Comparison of ENCODE assay signal across 1 cellular context in the genomic region with DNA sequence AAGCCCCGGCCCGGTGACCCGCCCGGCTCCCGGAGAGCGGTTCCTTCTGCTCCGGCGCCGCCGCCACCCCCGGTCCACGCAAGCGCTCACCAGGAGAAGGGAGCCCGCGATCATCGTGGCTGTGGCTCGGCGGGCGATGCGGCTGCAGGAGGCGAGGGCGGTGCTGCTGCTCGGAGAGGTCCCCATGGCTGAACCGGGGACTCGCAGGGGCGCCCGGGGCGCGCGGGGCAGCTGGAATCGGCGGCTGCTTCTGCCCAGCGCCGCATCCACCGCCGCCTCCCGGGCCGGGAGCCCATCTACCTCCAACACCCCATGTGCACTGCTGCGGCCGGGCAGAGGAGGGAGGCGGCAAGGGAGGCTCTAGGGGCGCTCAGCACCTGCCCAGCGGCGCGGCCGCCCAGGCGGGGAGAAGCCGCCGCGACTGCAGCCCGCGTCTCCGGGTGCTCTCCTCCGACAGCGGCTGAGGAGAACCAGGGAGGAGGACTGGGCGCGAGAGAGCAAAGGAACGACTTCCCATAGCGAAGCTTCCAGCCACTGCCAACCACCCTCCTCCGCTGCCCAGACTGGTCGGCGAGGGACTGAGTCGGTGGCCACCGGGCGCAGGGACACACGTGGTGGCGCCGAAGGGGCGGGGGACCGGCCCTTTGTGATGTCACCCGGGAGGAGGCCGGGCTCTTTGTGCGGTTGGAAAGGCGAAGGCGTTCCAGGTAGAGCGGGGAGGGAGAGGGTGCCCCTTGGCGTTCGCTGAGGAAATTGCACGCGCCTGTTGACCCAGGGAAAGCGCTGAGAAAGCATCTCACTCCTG.
TF ChIP-seq lines count a peak whose summit lies in the region.

A gene with protein sequence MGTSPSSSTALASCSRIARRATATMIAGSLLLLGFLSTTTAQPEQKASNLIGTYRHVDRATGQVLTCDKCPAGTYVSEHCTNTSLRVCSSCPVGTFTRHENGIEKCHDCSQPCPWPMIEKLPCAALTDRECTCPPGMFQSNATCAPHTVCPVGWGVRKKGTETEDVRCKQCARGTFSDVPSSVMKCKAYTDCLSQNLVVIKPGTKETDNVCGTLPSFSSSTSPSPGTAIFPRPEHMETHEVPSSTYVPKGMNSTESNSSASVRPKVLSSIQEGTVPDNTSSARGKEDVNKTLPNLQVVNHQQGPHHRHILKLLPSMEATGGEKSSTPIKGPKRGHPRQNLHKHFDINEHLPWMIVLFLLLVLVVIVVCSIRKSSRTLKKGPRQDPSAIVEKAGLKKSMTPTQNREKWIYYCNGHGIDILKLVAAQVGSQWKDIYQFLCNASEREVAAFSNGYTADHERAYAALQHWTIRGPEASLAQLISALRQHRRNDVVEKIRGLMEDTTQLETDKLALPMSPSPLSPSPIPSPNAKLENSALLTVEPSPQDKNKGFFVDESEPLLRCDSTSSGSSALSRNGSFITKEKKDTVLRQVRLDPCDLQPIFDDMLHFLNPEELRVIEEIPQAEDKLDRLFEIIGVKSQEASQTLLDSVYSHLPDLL (minus strand): TSS at position 580 of the 805 bp plus-strand sequence. CDS start 394 bp downstream, at position 186.

TF ChIP-seq in HepG2, 621 proteins besides CTCF, POLR2A, EP300 and RAD21 (continued from another document and continues in another):
- TF ChIP-seq, protein P1, sequence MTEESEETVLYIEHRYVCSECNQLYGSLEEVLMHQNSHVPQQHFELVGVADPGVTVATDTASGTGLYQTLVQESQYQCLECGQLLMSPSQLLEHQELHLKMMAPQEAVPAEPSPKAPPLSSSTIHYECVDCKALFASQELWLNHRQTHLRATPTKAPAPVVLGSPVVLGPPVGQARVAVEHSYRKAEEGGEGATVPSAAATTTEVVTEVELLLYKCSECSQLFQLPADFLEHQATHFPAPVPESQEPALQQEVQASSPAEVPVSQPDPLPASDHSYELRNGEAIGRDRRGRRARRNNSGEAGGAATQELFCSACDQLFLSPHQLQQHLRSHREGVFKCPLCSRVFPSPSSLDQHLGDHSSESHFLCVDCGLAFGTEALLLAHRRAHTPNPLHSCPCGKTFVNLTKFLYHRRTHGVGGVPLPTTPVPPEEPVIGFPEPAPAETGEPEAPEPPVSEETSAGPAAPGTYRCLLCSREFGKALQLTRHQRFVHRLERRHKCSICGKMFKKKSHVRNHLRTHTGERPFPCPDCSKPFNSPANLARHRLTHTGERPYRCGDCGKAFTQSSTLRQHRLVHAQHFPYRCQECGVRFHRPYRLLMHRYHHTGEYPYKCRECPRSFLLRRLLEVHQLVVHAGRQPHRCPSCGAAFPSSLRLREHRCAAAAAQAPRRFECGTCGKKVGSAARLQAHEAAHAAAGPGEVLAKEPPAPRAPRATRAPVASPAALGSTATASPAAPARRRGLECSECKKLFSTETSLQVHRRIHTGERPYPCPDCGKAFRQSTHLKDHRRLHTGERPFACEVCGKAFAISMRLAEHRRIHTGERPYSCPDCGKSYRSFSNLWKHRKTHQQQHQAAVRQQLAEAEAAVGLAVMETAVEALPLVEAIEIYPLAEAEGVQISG (CRISPR knock-in tag; IDR thresholded peaks at IDR 0.05), result peak; percentile 77
- peak; percentile 37 for TF ChIP-seq ZNF83 (CRISPR knock-in tag; IDR thresholded peaks at IDR 0.05; ENCODE audit: borderline replicate concordance)
- no peak for TF ChIP-seq NFE2L2 (IDR thresholded peaks at IDR 0.05; ENCODE audit: low read length)
- peak; percentile 84; the same call in 1 of the 2 replicates for TF ChIP-seq MEIS2 (CRISPR knock-in tag; IDR thresholded peaks at IDR 0.05)
- peak; percentile 97 for TF ChIP-seq ZNF292 (CRISPR knock-in tag; IDR thresholded peaks at IDR 0.05; ENCODE audit: borderline replicate concordance, low read depth)
- TF ChIP-seq, protein P2, sequence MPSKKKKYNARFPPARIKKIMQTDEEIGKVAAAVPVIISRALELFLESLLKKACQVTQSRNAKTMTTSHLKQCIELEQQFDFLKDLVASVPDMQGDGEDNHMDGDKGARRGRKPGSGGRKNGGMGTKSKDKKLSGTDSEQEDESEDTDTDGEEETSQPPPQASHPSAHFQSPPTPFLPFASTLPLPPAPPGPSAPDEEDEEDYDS (CRISPR knock-in tag; IDR thresholded peaks at IDR 0.05), result peak; percentile 95
- TF ChIP-seq, protein P3, sequence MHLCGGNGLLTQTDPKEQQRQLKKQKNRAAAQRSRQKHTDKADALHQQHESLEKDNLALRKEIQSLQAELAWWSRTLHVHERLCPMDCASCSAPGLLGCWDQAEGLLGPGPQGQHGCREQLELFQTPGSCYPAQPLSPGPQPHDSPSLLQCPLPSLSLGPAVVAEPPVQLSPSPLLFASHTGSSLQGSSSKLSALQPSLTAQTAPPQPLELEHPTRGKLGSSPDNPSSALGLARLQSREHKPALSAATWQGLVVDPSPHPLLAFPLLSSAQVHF (CRISPR knock-in tag; IDR thresholded peaks at IDR 0.05), result peak; percentile 90
- TF ChIP-seq HMG20B (CRISPR knock-in tag; conservative IDR thresholded peaks at IDR 0.05), result peak; percentile 47; the same call in 1 of the 2 replicates
- TF ChIP-seq FOXA1 (IDR thresholded peaks at IDR 0.05), result no peak
- peak; percentile 64 for TF ChIP-seq FOXA1 (CRISPR knock-in tag; IDR thresholded peaks at IDR 0.05)
- TF ChIP-seq, protein P4, sequence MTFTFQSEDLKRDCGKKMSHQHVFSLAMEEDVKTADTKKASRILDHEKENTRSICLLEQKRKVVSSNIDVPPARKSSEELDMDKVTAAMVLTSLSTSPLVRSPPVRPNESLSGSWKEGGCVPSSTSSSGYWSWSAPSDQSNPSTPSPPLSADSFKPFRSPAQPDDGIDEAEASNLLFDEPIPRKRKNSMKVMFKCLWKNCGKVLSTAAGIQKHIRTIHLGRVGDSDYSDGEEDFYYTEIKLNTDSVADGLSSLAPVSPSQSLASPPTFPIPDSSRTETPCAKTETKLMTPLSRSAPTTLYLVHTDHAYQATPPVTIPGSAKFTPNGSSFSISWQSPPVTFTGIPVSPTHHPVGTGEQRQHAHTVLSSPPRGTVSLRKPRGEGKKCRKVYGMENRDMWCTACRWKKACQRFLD (CRISPR knock-in tag; IDR thresholded peaks at IDR 0.05; ENCODE audit: borderline replicate concordance), result peak; percentile 90; the same call in 1 of the 2 replicates
- TF ChIP-seq KLF15 (CRISPR knock-in tag; IDR thresholded peaks at IDR 0.05; ENCODE audit: borderline replicate concordance), result peak; percentile 65; the same call in 1 of the 2 replicates
- TF ChIP-seq, protein P5, sequence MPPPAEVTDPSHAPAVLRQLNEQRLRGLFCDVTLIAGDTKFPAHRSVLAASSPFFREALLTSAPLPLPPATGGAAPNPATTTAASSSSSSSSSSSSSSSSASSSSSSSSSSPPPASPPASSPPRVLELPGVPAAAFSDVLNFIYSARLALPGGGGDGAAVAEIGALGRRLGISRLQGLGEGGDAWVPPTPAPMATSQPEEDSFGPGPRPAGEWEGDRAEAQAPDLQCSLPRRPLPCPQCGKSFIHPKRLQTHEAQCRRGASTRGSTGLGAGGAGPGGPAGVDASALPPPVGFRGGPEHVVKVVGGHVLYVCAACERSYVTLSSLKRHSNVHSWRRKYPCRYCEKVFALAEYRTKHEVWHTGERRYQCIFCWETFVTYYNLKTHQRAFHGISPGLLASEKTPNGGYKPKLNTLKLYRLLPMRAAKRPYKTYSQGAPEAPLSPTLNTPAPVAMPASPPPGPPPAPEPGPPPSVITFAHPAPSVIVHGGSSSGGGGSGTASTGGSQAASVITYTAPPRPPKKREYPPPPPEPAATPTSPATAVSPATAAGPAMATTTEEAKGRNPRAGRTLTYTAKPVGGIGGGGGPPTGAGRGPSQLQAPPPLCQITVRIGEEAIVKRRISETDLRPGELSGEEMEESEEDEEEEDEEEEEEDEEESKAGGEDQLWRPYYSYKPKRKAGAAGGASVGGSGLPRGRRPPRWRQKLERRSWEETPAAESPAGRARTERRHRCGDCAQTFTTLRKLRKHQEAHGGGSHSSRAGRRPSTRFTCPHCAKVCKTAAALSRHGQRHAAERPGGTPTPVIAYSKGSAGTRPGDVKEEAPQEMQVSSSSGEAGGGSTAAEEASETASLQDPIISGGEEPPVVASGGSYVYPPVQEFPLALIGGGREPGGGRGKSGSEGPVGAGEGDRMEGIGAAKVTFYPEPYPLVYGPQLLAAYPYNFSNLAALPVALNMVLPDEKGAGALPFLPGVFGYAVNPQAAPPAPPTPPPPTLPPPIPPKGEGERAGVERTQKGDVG (CRISPR knock-in tag; IDR thresholded peaks at IDR 0.05; ENCODE audit: borderline replicate concordance), result peak; percentile 67; the same call in 1 of the 2 replicates
- peak; percentile 76 for TF ChIP-seq TBL1XR1 (IDR thresholded peaks at IDR 0.05; ENCODE audit: borderline replicate concordance, low read length, partially characterized antibody)
- 0 out of 2 replicates have a peak, but pooled peaks have one; percentile 44 for TF ChIP-seq HNRNPUL1 (IDR thresholded peaks at IDR 0.05; ENCODE audit: low read depth, low read length)
- peak; percentile 90 for TF ChIP-seq ZNF781 (CRISPR knock-in tag; IDR thresholded peaks at IDR 0.05; ENCODE audit: borderline replicate concordance, not compliant biosample characterization)
- no peak for TF ChIP-seq KLF13 (CRISPR knock-in tag; IDR thresholded peaks at IDR 0.05)
- TF ChIP-seq ZNF224 (CRISPR knock-in tag; IDR thresholded peaks at IDR 0.05), result peak; percentile 76; the same call in 1 of the 2 replicates
- peak; percentile 88 for TF ChIP-seq ZNF317 (CRISPR knock-in tag; IDR thresholded peaks at IDR 0.05)
- no peak for TF ChIP-seq MLLT10 (CRISPR knock-in tag; IDR thresholded peaks at IDR 0.05)
- no peak; the same call in 1 of the 2 replicates for TF ChIP-seq TCF7 (IDR thresholded peaks at IDR 0.05; ENCODE audit: low read depth)
- TF ChIP-seq ZNF564 (CRISPR knock-in tag; IDR thresholded peaks at IDR 0.05), result peak; percentile 80; the same call in 1 of the 2 replicates
- TF ChIP-seq, protein P6, sequence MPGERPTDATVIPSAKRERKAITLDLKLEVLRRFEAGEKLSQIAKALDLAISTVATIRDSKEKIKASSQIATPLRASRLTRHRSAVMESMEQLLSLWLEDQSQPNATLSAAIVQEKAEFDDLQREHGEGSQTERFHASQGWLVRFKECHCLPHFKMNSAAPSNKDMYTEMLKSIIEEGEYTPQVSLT (CRISPR knock-in tag; IDR thresholded peaks at IDR 0.05; ENCODE audit: borderline replicate concordance, low read depth), result 0 out of 2 replicates have a peak, but pooled peaks have one; percentile 92
- TF ChIP-seq ZBTB20 (CRISPR knock-in tag; IDR thresholded peaks at IDR 0.05; ENCODE audit: borderline replicate concordance, low read depth), result peak; percentile 95
- TF ChIP-seq, protein P7, sequence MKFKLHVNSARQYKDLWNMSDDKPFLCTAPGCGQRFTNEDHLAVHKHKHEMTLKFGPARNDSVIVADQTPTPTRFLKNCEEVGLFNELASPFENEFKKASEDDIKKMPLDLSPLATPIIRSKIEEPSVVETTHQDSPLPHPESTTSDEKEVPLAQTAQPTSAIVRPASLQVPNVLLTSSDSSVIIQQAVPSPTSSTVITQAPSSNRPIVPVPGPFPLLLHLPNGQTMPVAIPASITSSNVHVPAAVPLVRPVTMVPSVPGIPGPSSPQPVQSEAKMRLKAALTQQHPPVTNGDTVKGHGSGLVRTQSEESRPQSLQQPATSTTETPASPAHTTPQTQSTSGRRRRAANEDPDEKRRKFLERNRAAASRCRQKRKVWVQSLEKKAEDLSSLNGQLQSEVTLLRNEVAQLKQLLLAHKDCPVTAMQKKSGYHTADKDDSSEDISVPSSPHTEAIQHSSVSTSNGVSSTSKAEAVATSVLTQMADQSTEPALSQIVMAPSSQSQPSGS (CRISPR knock-in tag; IDR thresholded peaks at IDR 0.05), result peak; percentile 96
- no peak for TF ChIP-seq TCF12 (IDR thresholded peaks at IDR 0.05)
- no peak for TF ChIP-seq TCF12 (CRISPR knock-in tag; IDR thresholded peaks at IDR 0.05)
- TF ChIP-seq, protein P8, sequence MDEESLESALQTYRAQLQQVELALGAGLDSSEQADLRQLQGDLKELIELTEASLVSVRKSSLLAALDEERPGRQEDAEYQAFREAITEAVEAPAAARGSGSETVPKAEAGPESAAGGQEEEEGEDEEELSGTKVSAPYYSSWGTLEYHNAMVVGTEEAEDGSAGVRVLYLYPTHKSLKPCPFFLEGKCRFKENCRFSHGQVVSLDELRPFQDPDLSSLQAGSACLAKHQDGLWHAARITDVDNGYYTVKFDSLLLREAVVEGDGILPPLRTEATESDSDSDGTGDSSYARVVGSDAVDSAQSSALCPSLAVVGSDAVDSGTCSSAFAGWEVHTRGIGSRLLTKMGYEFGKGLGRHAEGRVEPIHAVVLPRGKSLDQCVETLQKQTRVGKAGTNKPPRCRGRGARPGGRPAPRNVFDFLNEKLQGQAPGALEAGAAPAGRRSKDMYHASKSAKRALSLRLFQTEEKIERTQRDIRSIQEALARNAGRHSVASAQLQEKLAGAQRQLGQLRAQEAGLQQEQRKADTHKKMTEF (CRISPR knock-in tag; IDR thresholded peaks at IDR 0.05), result peak; percentile 96
- peak; percentile 71; the same call in 1 of the 2 replicates for TF ChIP-seq ZNF235 (CRISPR knock-in tag; IDR thresholded peaks at IDR 0.05; ENCODE audit: borderline replicate concordance)
- peak; percentile 83 for TF ChIP-seq ZNF160 (CRISPR knock-in tag; IDR thresholded peaks at IDR 0.05)
- TF ChIP-seq, protein P9, sequence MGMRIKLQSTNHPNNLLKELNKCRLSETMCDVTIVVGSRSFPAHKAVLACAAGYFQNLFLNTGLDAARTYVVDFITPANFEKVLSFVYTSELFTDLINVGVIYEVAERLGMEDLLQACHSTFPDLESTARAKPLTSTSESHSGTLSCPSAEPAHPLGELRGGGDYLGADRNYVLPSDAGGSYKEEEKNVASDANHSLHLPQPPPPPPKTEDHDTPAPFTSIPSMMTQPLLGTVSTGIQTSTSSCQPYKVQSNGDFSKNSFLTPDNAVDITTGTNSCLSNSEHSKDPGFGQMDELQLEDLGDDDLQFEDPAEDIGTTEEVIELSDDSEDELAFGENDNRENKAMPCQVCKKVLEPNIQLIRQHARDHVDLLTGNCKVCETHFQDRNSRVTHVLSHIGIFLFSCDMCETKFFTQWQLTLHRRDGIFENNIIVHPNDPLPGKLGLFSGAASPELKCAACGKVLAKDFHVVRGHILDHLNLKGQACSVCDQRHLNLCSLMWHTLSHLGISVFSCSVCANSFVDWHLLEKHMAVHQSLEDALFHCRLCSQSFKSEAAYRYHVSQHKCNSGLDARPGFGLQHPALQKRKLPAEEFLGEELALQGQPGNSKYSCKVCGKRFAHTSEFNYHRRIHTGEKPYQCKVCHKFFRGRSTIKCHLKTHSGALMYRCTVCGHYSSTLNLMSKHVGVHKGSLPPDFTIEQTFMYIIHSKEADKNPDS (CRISPR knock-in tag; IDR thresholded peaks at IDR 0.05), result peak; percentile 82; the same call in 1 of the 2 replicates
- no peak for TF ChIP-seq CENPX (CRISPR knock-in tag; IDR thresholded peaks at IDR 0.05)
